8 cellular contexts compared by ENCODE assay signal in genomic region chr16:30922960-30923535, GRCh38.
DNase-seq lines count a peak whose midpoint lies in the region; ATAC-seq and TF ChIP-seq lines count a peak whose summit lies in the region.

No MANE protein-coding gene starts in this region.

- peak overlapping the region; percentile 87 for H3K27ac ChIP-seq in C4-2B

- no peak for TF ChIP-seq CTCF in C4-2B (conservative IDR thresholded peaks at IDR 0.05)

- ATAC-seq in GM19452 (IDR thresholded peaks at IDR 0.05; ENCODE audit: unreplicated experiment) (peak; percentile 66), HG03571 (IDR thresholded peaks at IDR 0.05; ENCODE audit: unreplicated experiment) (peak; percentile 52)

- DNase-seq in NCI-H748 treated with DMSO at 0.1 percent for 48 hours (lab: John Stamatoyannopoulos, UW) (peak; percentile 89), dedifferentiated amniotic fluid mesenchymal stem cell (ENCODE audit: extremely low spot score) (peak; percentile 100), left kidney (ENCODE audit: low read depth, low spot score) (peak; percentile 100)
- DNase-seq in activated CD4-positive, alpha-beta T cell treated with anti-CD3 and anti-CD28 coated beads, Interleukin-2, amount 50 U/mL, for 24 hours (ENCODE audit: low read depth in 1 of 2, low spot score in 1 of 2): peak; percentile 82 to 95
- DNase-seq in stimulated activated CD4-positive, alpha-beta T cell treated with anti-CD3 and anti-CD28 coated beads, Interleukin-1b, Interleukin-23, amount 100 ng/mL, for 4 hours (ENCODE audit: low read depth in 2 of 2): peak; percentile 90 to 91

Comparison
In these comparisons a context has a peak if more than half of its experiments do, and no peak if none do; other contexts are left out.
1. Peak in every context shown above with its lines: DNase-seq, ATAC-seq and H3K27ac ChIP-seq.